ENCODE assay signal across 16 cellular contexts in genomic region chr21:45577806-45578801, GRCh38. TPM values are rescaled to one million over a fixed set of nuclear protein-coding genes. Genes with fewer than 3 reads are reported as not detected.
DNase-seq lines count a peak whose midpoint lies in the region; ATAC-seq, FAIRE-seq and TF ChIP-seq lines count a peak whose summit lies in the region.
"Had no signal": no experiment of that assay in that cellular context is flagged by ENCODE, and none has a peak within 500 bp of the region (broad histone marks: within the 10 kb centered on the region; RNA-seq: fewer than 3 reads in every experiment).

No MANE protein-coding gene starts in this region.

- no peak overlapping the region for H3K9ac ChIP-seq in kidney (ENCODE audit: low read length in 2 of 2)

- no peaks in the 10 kb centered on the region for H3K9me3 ChIP-seq in BE2C
- H3K9me3 ChIP-seq in kidney (ENCODE audit: control insufficient read depth in 1 of 2, low read length in 2 of 2) = no peaks in the 10 kb centered on the region

- TF ChIP-seq POLR2A in erythroblast (IDR thresholded peaks at IDR 0.05; ENCODE audit: low read length) = no peak

- H3K4me1 ChIP-seq in BE2C = peaks cover 23% of the 10 kb centered on the region
- H3K4me1 ChIP-seq in kidney (ENCODE audit: control insufficient read depth in 1 of 2, insufficient read depth in 1 of 2, low read depth in 1 of 2, low read length in 2 of 2) = no peaks in the 10 kb centered on the region

- no peaks in the 10 kb centered on the region for H3K27me3 ChIP-seq in BE2C
- H3K27me3 ChIP-seq: brain microvascular endothelial cell had no signal

- intact Hi-C loops in kidney (cut with DNase I) = no loop called here

- no peak overlapping the region for H3K4me3 ChIP-seq in BE2C (ENCODE audit: low read depth, low read length)
- H3K4me3 ChIP-seq in kidney (ENCODE audit: low read length in 2 of 2) = no peak overlapping the region

- no peak for FAIRE-seq in kidney (lab: Jason Lieb, UNC)
- FAIRE-seq: endometrium, G401.6, keratinocyte had no signal

- no peaks in the 10 kb centered on the region for H3K36me3 ChIP-seq in BE2C
- no peaks in the 10 kb centered on the region for H3K36me3 ChIP-seq in kidney (ENCODE audit: control insufficient read depth in 1 of 2, insufficient read depth in 2 of 2, low read length in 2 of 2)
- H3K36me3 ChIP-seq: brain microvascular endothelial cell had no signal

- H3K27ac ChIP-seq in kidney (ENCODE audit: low read depth in 2 of 2, low read length in 2 of 2) = no peak overlapping the region
- H3K27ac ChIP-seq: brain microvascular endothelial cell had no signal

- DNase-seq in BE2C (peak; percentile 82), DMS79 (lab: John Stamatoyannopoulos, UW) (peak; percentile 88), NCI-H345 (lab: John Stamatoyannopoulos, UW) (peak; percentile 89), kidney (peak; percentile 62), activated gamma-delta T cell (lab: John Stamatoyannopoulos, UW) (no peak), erythroblast (lab: John Stamatoyannopoulos, UW) (no peak), AG08395 (ENCODE audit: low spot score) (no peak)
- DNase-seq: activated CD4-positive, alpha-beta T cell treated with anti-CD3 and anti-CD28 coated beads for 48 hours; brain microvascular endothelial cell; NCI-H526 treated with DMSO at 0.1 percent for 48 hours; retina; SW 1271 had no signal

- no peak for TF ChIP-seq CTCF in BE2C (IDR thresholded peaks at IDR 0.05; ENCODE audit: low read depth, low read length)
- TF ChIP-seq CTCF in kidney (IDR thresholded peaks at IDR 0.05; ENCODE audit: borderline replicate concordance, extremely low read depth, insufficient read depth) = no peak

- no peak for ATAC-seq in HG03025 (IDR thresholded peaks at IDR 0.05; ENCODE audit: low FRiP score, unreplicated experiment)

RNA-seq across cellular contexts. Expression of gene SLC19A1, which starts 35.9 kb away (rescaled TPM):
- 63.1 TPM for polyA plus RNA-seq in BE2C (2012; ENCODE audit: insufficient read depth, insufficient read length, low read depth)
- 7.2 TPM for total RNA-seq in kidney
- polyA plus RNA-seq in kidney (ENCODE audit: insufficient read depth, low read depth, low replicate concordance) = 5.1 TPM

Comparison
In these comparisons a context has a peak if more than half of its experiments do, and no peak if none do; other contexts are left out.
1. DNase-seq: peak in BE2C (single experiment), DMS79 (single experiment), NCI-H345 (single experiment) and kidney (single experiment); none in activated gamma-delta T cell (single experiment), erythroblast (0 of 2) and AG08395 (single experiment).